In genomic region chr1:230706887-230707731, GRCh38 we compare ENCODE assay signal across 17 cellular contexts. TPM values are rescaled to one million over a fixed set of nuclear protein-coding genes. Genes with fewer than 3 reads are reported as not detected.
DNase-seq lines count a peak whose midpoint lies in the region; TF ChIP-seq lines count a peak whose summit lies in the region.
"Had no signal": no experiment of that assay in that cellular context is flagged by ENCODE, and none has a peak within 500 bp of the region (broad histone marks: within the 10 kb centered on the region; RNA-seq: fewer than 3 reads in every experiment).

No MANE protein-coding gene starts in this region.

- no peaks in the 10 kb centered on the region for H3K36me3 ChIP-seq in BLaER1 treated with 17β-estradiol and CSF1 and Interleukin-3, amounts not matched to agents 10 nM and 100 nM
- H3K36me3 ChIP-seq in H7 (replicated peaks; ENCODE audit: control insufficient read depth, insufficient read depth, low read length), result no peaks in the 10 kb centered on the region
- H3K36me3 ChIP-seq: BE2C had no signal

- H3K4me1 ChIP-seq in BLaER1 treated with 17β-estradiol and CSF1 and Interleukin-3, amounts not matched to agents 10 nM and 100 nM, result peaks cover 0 to 18% (median 13%) of the 10 kb centered on the region in 10 experiments; a peak in 16 of 20 replicates
- H3K4me1 ChIP-seq: BE2C had no signal

- H3K4me1 Mint-ChIP-seq in neural crest cell, result peaks cover 13% of the 10 kb centered on the region

- H3K9me3 ChIP-seq in BLaER1 treated with 17β-estradiol and CSF1 and Interleukin-3, amounts not matched to agents 10 nM and 100 nM (replicated peaks in 1 of 11), result no peaks in the 10 kb centered on the region
- H3K9me3 ChIP-seq: BE2C had no signal

- TF ChIP-seq CTCF in neural crest cell (conservative IDR thresholded peaks at IDR 0.05) (no peak), GM10248 (IDR thresholded peaks at IDR 0.05; ENCODE audit: control extremely low read depth, extremely low read depth, low read depth, missing control alignments) (no peak)

- H3K27me3 Mint-ChIP-seq in neural crest cell (ENCODE audit: low read depth), result no peaks in the 10 kb centered on the region

- POLR2A ChIA-PET in GM10248 (lab: Yijun Ruan, JAX), result no interaction called here

- H3K27me3 ChIP-seq in BLaER1 treated with 17β-estradiol and CSF1 and Interleukin-3, amounts not matched to agents 10 nM and 100 nM, result no peaks in the 10 kb centered on the region
- no peaks in the 10 kb centered on the region for H3K27me3 ChIP-seq in layer of hippocampus (ENCODE audit: control insufficient read depth, insufficient read depth, low read length)
- H3K27me3 ChIP-seq in H7 (ENCODE audit: control insufficient read depth, insufficient read depth, low read length), result no peaks in the 10 kb centered on the region; the same call in 1 of the 2 replicates
- H3K27me3 ChIP-seq: BE2C had no signal

- no peak overlapping the region for H3K4me3 ChIP-seq in BLaER1 treated with 17β-estradiol and CSF1 and Interleukin-3, amounts not matched to agents 10 nM and 100 nM
- no peak overlapping the region for H3K4me3 ChIP-seq in H7 (ENCODE audit: insufficient read depth, low read depth, low read length)
- H3K4me3 ChIP-seq: GM23248 had no signal

- no peaks in the 10 kb centered on the region for H3K9me3 Mint-ChIP-seq in neural crest cell
- H3K9me3 Mint-ChIP-seq: CD14-positive monocyte; CD4-positive, alpha-beta memory T cell had no signal

- no peaks in the 10 kb centered on the region for H3K36me3 Mint-ChIP-seq in neural crest cell (ENCODE audit: low read depth)
- H3K36me3 Mint-ChIP-seq: CD14-positive monocyte; CD4-positive, alpha-beta memory T cell had no signal

- no peak overlapping the region for H3K4me3 Mint-ChIP-seq in neural crest cell
- H3K4me3 Mint-ChIP-seq: CD14-positive monocyte; CD4-positive, alpha-beta memory T cell had no signal

- DNase-seq in G401 (ENCODE audit: low spot score), result peak; percentile 40
- DNase-seq in neural crest cell (ENCODE audit: low read depth, low spot score), result no peak
- DNase-seq in SW 1271 (lab: John Stamatoyannopoulos, UW), result no peak
- DNase-seq in GM10248 (ENCODE audit: extremely low spot score), result no peak
- DNase-seq in H7, result no peak
- DNase-seq: ACHN; BE2C; Calu3; CD4-positive, alpha-beta memory T cell; DMS79 treated with DMSO at 0.1 percent for 48 hours; GM23248; HCEC 1CT; KG1 had no signal

- no peak overlapping the region for H3K9ac ChIP-seq in BLaER1 treated with 17β-estradiol and CSF1 and Interleukin-3, amounts not matched to agents 10 nM and 100 nM
- H3K9ac ChIP-seq: GM23248 had no signal

- H4K20me1 ChIP-seq in BLaER1 treated with 17β-estradiol and CSF1 and Interleukin-3, amounts not matched to agents 10 nM and 100 nM, result no peaks in the 10 kb centered on the region

- H3K4me2 ChIP-seq in BLaER1 treated with 17β-estradiol and CSF1 and Interleukin-3, amounts not matched to agents 10 nM and 100 nM, result peak overlapping the region in 6 of 11 experiments; percentile 39 to 68 (median 50); a peak in 4 of 22 replicates

- H3K27ac Mint-ChIP-seq in neural crest cell (ENCODE audit: unreplicated experiment), result peak overlapping the region; percentile 19
- H3K27ac Mint-ChIP-seq: CD4-positive, alpha-beta memory T cell; IgD-negative memory B cell had no signal

- no peak overlapping the region for H3K27ac ChIP-seq in BLaER1 treated with 17β-estradiol and CSF1 and Interleukin-3, amounts not matched to agents 10 nM and 100 nM
- H3K27ac ChIP-seq in layer of hippocampus (ENCODE audit: low read depth, low read length), result peak overlapping the region; percentile 46
- H3K27ac ChIP-seq: GM23248 had no signal

- in situ Hi-C loops in G401 (cut with HindIII; ENCODE audit: low sequenced_read_pairs), result no loop called here

- CTCF ChIA-PET in GM10248 (lab: Yijun Ruan, JAX), result no interaction called here

RNA-seq across cellular contexts. Expression of gene AGT, which starts 6.8 kb away (rescaled TPM):
- total RNA-seq in G401 (2014; rRNA removed; shearing (Covaris generic)), result not detected in 2 replicates
- total RNA-seq in neural crest cell, result 0.16 and 0.26 TPM in 2 replicates
- 0.42 TPM in 1 of 2 replicates, not detected in the other for total RNA-seq in H7 (2014; rRNA removed; shearing (Covaris generic))
- total RNA-seq: CD4-positive, alpha-beta memory T cell; GM23248 had no signal

RNA-seq across cellular contexts. Expression of gene CAPN9, which starts 40.1 kb away (rescaled TPM):
- 0.20 TPM in 1 of 2 replicates, not detected in the other for total RNA-seq in G401 (2014; rRNA removed; shearing (Covaris generic))
- total RNA-seq in neural crest cell, result 2.0 and 4.0 TPM in 2 replicates
- 0.04 and 0.10 TPM in 2 replicates for total RNA-seq in H7 (2014; rRNA removed; shearing (Covaris generic))
- total RNA-seq: Calu3; CD4-positive, alpha-beta memory T cell; GM23248 had no signal
